8 cellular contexts compared by ENCODE assay signal in genomic region chr4:101349346-101350064, GRCh38. TPM values are rescaled to one million over a fixed set of nuclear protein-coding genes. Genes with fewer than 3 reads are reported as not detected.
DNase-seq lines count a peak whose midpoint lies in the region; ATAC-seq and TF ChIP-seq lines count a peak whose summit lies in the region.

No MANE protein-coding gene starts in this region.

- peak overlapping the region; percentile 90 for H3K4me3 Mint-ChIP-seq in activated naive CD8-positive, alpha-beta T cell treated with anti-CD3 and anti-CD28 coated beads, Interleukin-2, amount 50 U/mL, for 24 hours
- no peak overlapping the region for H3K4me3 Mint-ChIP-seq in activated naive CD8-positive, alpha-beta T cell treated with anti-CD3 and anti-CD28 coated beads for 36 hours

- WGBS in aorta, 2 donors, result 45 to 48% methylated on average over 4 of the region's 4 CpGs

- H3K4me1 ChIP-seq in ascending aorta (peaks cover 0 to 15% of the 10 kb centered on the region in 2 donors), aorta (ENCODE audit: control insufficient read depth in 1 of 2, insufficient read depth in 2 of 2, low read length in 2 of 2) (no peaks in the 10 kb centered on the region)

- DNase-seq in activated naive CD8-positive, alpha-beta T cell treated with anti-CD3 and anti-CD28 coated beads, Interleukin-2, amount 50 U/mL, for 24 hours, result no peak
- DNase-seq in activated naive CD8-positive, alpha-beta T cell treated with anti-CD3 and anti-CD28 coated beads for 36 hours, result no peak
- peak in 1 of 2 donors; percentile 77 for DNase-seq in ascending aorta (ENCODE audit: low spot score in 2 of 2)
- DNase-seq in lung microvascular endothelial cell (ENCODE audit: low read depth in 2 of 2), result peak; percentile 41 to 43
- peak; percentile 78 to 86 for DNase-seq in aorta
- DNase-seq in activated effector memory CD4-positive, alpha-beta T cell treated with anti-CD3 and anti-CD28 coated beads, Interleukin-2, amount 50 U/mL, for 16 hours, result no peak
- DNase-seq in activated effector memory CD4-positive, alpha-beta T cell treated with Interleukin-2 at 50 U/mL for 16 hours, result no peak
- no peak for DNase-seq in stimulated activated CD4-positive, alpha-beta T cell treated with anti-CD3 and anti-CD28 coated beads, Interleukin-1b, Interleukin-23, amount 100 ng/mL, for 48 hours

- H3K27ac Mint-ChIP-seq in activated naive CD8-positive, alpha-beta T cell treated with anti-CD3 and anti-CD28 coated beads, Interleukin-2, amount 50 U/mL, for 24 hours, result no peak overlapping the region
- no peak overlapping the region for H3K27ac Mint-ChIP-seq in activated naive CD8-positive, alpha-beta T cell treated with anti-CD3 and anti-CD28 coated beads for 36 hours

- H3K27me3 ChIP-seq in ascending aorta (no peaks in the 10 kb centered on the region), aorta (ENCODE audit: control insufficient read depth in 1 of 2, insufficient read depth in 2 of 2, low read length in 1 of 2) (no peaks in the 10 kb centered on the region)

- no peaks in the 10 kb centered on the region for H3K9me3 ChIP-seq in ascending aorta
- H3K9me3 ChIP-seq in aorta (ENCODE audit: control insufficient read depth, low read length), result no peaks in the 10 kb centered on the region

- H3K36me3 ChIP-seq in ascending aorta, result no peaks in the 10 kb centered on the region
- no peaks in the 10 kb centered on the region for H3K36me3 ChIP-seq in aorta (ENCODE audit: control insufficient read depth in 1 of 2, insufficient read depth in 2 of 2, low read length in 1 of 2)

- H3K36me3 Mint-ChIP-seq in activated naive CD8-positive, alpha-beta T cell treated with anti-CD3 and anti-CD28 coated beads, Interleukin-2, amount 50 U/mL, for 24 hours (ENCODE audit: low read depth), result no peaks in the 10 kb centered on the region
- no peaks in the 10 kb centered on the region for H3K36me3 Mint-ChIP-seq in activated naive CD8-positive, alpha-beta T cell treated with anti-CD3 and anti-CD28 coated beads for 36 hours

- H3K27me3 Mint-ChIP-seq in activated naive CD8-positive, alpha-beta T cell treated with anti-CD3 and anti-CD28 coated beads, Interleukin-2, amount 50 U/mL, for 24 hours, result peaks cover 24% of the 10 kb centered on the region
- H3K27me3 Mint-ChIP-seq in activated naive CD8-positive, alpha-beta T cell treated with anti-CD3 and anti-CD28 coated beads for 36 hours, result peaks cover 38% of the 10 kb centered on the region

- no peak for ATAC-seq in activated naive CD8-positive, alpha-beta T cell treated with anti-CD3 and anti-CD28 coated beads, Interleukin-2, amount 50 U/mL, for 24 hours
- ATAC-seq in aorta (ENCODE audit: low FRiP score), result no peak

- intact Hi-C loops in ascending aorta (cut with DNase I), result loop anchor here (2.0 to 10.0 kb wide), 7 partner anchors 57 to 1845 kb away; partner anchors contain the start of genes CENPE and NFKB1
- intact Hi-C loops in aorta (cut with DNase I), result loop anchor here (5.0 to 10.0 kb wide), 3 partner anchors 55 to 155 kb away; no protein-coding TSS in a partner anchor

- H3K4me1 Mint-ChIP-seq in activated naive CD8-positive, alpha-beta T cell treated with anti-CD3 and anti-CD28 coated beads, Interleukin-2, amount 50 U/mL, for 24 hours, result peaks cover 21% of the 10 kb centered on the region
- H3K4me1 Mint-ChIP-seq in activated naive CD8-positive, alpha-beta T cell treated with anti-CD3 and anti-CD28 coated beads for 36 hours, result peaks cover 16% of the 10 kb centered on the region

- H3K9me3 Mint-ChIP-seq in activated naive CD8-positive, alpha-beta T cell treated with anti-CD3 and anti-CD28 coated beads, Interleukin-2, amount 50 U/mL, for 24 hours, result no peaks in the 10 kb centered on the region
- no peaks in the 10 kb centered on the region for H3K9me3 Mint-ChIP-seq in activated naive CD8-positive, alpha-beta T cell treated with anti-CD3 and anti-CD28 coated beads for 36 hours

- H3K27ac ChIP-seq in ascending aorta (peak overlapping the region; percentile 91 to 95), aorta (ENCODE audit: low read depth in 1 of 2, low read length in 2 of 2) (no peak overlapping the region)

- H3K4me3 ChIP-seq in ascending aorta, result peak overlapping the region in 1 of 2 donors; percentile 98
- no peak overlapping the region for H3K4me3 ChIP-seq in aorta (ENCODE audit: low read length in 2 of 2)

- TF ChIP-seq CTCF in ascending aorta (IDR thresholded peaks at IDR 0.05), result no peak

RNA-seq across cellular contexts. Expression of gene PPP3CA, which starts 2.2 kb away (rescaled TPM):
- 10 to 100 TPM; 14.5 to 16.4 TPM for total RNA-seq in activated naive CD8-positive, alpha-beta T cell treated with anti-CD3 and anti-CD28 coated beads for 36 hours
- 64.5 TPM for total RNA-seq in ascending aorta
- 36.2 and 48.8 TPM in 2 replicates for total RNA-seq in lung microvascular endothelial cell
- total RNA-seq in aorta, result 10 to 100 TPM; 37.3 to 56.4 TPM
- polyA plus RNA-seq in aorta, result 10 to 100 TPM in 1 of 2 donors, 1 to 10 TPM in 1; 6.8 to 12.1 TPM

Comparison
In these comparisons a context has a peak if more than half of its experiments do, and no peak if none do; other contexts are left out.
1. DNase-seq: peak in lung microvascular endothelial cell (2 of 2) and aorta (2 of 2); none in activated naive CD8-positive, alpha-beta T cell treated with anti-CD3 and anti-CD28 coated beads, Interleukin-2, amount 50 U/mL, for 24 hours (single experiment), activated naive CD8-positive, alpha-beta T cell treated with anti-CD3 and anti-CD28 coated beads for 36 hours (single experiment), activated effector memory CD4-positive, alpha-beta T cell treated with anti-CD3 and anti-CD28 coated beads, Interleukin-2, amount 50 U/mL, for 16 hours (single experiment), activated effector memory CD4-positive, alpha-beta T cell treated with Interleukin-2 at 50 U/mL for 16 hours (single experiment) and stimulated activated CD4-positive, alpha-beta T cell treated with anti-CD3 and anti-CD28 coated beads, Interleukin-1b, Interleukin-23, amount 100 ng/mL, for 48 hours (single experiment).
2. H3K27ac ChIP-seq: peak in ascending aorta (2 of 2); none in aorta (0 of 2).